ENCODE assay signal across 1 cellular context in the genomic region with DNA sequence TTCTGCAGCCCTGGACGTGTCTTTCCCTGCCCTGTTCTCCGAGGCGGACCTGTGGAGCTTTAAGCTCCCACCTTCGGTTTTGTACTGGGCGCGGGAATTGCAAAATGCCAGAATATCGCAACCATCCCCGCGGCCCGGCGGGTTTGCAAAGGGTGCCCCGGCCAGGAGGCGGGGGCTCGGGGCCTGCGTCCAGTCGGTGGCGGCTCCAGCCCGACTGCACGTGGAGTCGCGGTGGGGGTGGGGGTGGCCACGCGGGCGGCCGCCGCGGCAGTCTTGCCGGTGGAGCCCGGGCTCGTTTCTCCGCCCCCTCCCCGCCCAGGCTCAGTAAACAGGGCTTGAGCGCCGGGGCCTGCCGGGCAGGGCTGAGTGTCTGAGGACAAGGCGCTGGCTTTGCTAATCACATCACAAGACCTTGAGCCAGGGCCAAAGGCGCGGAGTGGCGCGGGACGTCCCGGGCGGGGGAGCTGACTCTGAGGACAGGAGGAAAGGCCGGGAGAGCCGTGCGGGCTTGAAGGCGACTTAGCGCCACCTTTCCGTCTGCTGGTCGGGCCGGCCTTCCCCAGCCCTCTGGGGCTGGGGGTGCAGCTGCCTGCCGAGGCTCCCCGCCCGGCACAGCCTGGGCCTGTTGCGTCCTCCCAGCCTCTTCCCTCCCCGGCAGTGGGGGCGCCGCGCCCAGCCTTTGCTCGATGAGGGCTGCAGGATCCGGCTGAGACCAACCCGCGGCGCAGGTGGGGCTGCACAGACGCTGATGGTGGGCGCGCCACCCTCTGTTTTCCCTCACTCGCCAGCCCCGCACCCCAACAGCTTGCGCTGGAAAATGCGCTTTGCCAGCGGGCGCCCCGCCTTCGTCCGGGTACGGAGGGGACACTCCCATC.
TF ChIP-seq lines count a peak whose summit lies in the region.

No MANE protein-coding gene starts in this region.

TF ChIP-seq in K562, 482 proteins besides CTCF, POLR2A, EP300 and RAD21 (continued from another document and continues in another):
- TF ChIP-seq JUND (IDR thresholded peaks at IDR 0.05; ENCODE audit: borderline replicate concordance, low read depth, low read length) (peak; percentile 20; the same call in 1 of the 2 replicates), JUND (tag; IDR thresholded peaks at IDR 0.05; ENCODE audit: borderline replicate concordance, low read depth, low read length) (no peak; the same call in 2 of the 3 replicates), GTF2F1 (IDR thresholded peaks at IDR 0.05; ENCODE audit: low read depth, low read length) (no peak; the same call in 1 of the 2 replicates), FOXM1 (IDR thresholded peaks at IDR 0.05; ENCODE audit: low read depth) (no peak), FOXM1 (CRISPR knock-in tag; IDR thresholded peaks at IDR 0.05; ENCODE audit: low read depth) (peak; percentile 70; the same call in 1 of the 2 replicates), TAL1 (IDR thresholded peaks at IDR 0.05) (no peak), PHF8 (IDR thresholded peaks at IDR 0.05; ENCODE audit: borderline replicate concordance, low read length) (peak; percentile 79), EHMT2 (IDR thresholded peaks at IDR 0.05) (no peak), RAD51 (IDR thresholded peaks at IDR 0.05; ENCODE audit: borderline replicate concordance, low read depth) (no peak), MTA3 (IDR thresholded peaks at IDR 0.05; ENCODE audit: borderline replicate concordance) (peak; percentile 40; the same call in 1 of the 2 replicates), ELF1 (tag; IDR thresholded peaks at IDR 0.05) (no peak), TGIF2 (CRISPR knock-in tag; IDR thresholded peaks at IDR 0.05) (no peak), MCM3 (IDR thresholded peaks at IDR 0.05) (no peak), ZNF431 (CRISPR knock-in tag; IDR thresholded peaks at IDR 0.05) (peak; percentile 61; the same call in 1 of the 2 replicates), ESRRB (CRISPR knock-in tag; IDR thresholded peaks at IDR 0.05; ENCODE audit: borderline replicate concordance) (no peak), MCM7 (IDR thresholded peaks at IDR 0.05) (no peak), HNRNPH1 (optimal IDR thresholded peaks at IDR 0.05; ENCODE audit: low read depth, low read length) (no peak), ZC3H8 (IDR thresholded peaks at IDR 0.05) (no peak), CHD1 (IDR thresholded peaks at IDR 0.05; ENCODE audit: low read length) (peak; percentile 76), ZNF282 (CRISPR knock-in tag; IDR thresholded peaks at IDR 0.05) (no peak), ZC3H4 (CRISPR knock-in tag; IDR thresholded peaks at IDR 0.05; ENCODE audit: borderline replicate concordance) (0 out of 2 replicates have a peak, but pooled peaks have one; percentile 52), ILF3 (IDR thresholded peaks at IDR 0.05; ENCODE audit: borderline replicate concordance) (no peak), POLR3A (IDR thresholded peaks at IDR 0.05; ENCODE audit: borderline replicate concordance, extremely low read depth, insufficient read depth, insufficient read length) (no peak), PHF21A (IDR thresholded peaks at IDR 0.05; ENCODE audit: borderline replicate concordance, low read depth) (peak; percentile 97), NFYB (IDR thresholded peaks at IDR 0.05; ENCODE audit: extremely low read depth, insufficient read length) (no peak), ARID1B (IDR thresholded peaks at IDR 0.05) (peak; percentile 25), YY1 (IDR thresholded peaks at IDR 0.05; ENCODE audit: borderline replicate concordance in 1 of 3, control insufficient read depth in 1 of 3, extremely low read depth in 1 of 3, insufficient read depth in 3 of 3, insufficient read length in 1 of 3, insufficient replicate concordance in 2 of 3, low read depth in 1 of 3, low read length in 2 of 3) (peak in 1 of 3 experiments; percentile 11), POLR2H (tag; IDR thresholded peaks at IDR 0.05; ENCODE audit: low read depth) (0 out of 2 replicates have a peak, but pooled peaks have one; percentile 83), BRD4 (IDR thresholded peaks at IDR 0.05) (peak; percentile 92), HDAC3 (IDR thresholded peaks at IDR 0.05; ENCODE audit: borderline replicate concordance, partially characterized antibody) (no peak), ETV5 (CRISPR knock-in tag; IDR thresholded peaks at IDR 0.05; ENCODE audit: low read depth) (peak; percentile 34; the same call in 1 of the 2 replicates), EGR1 (conservative IDR thresholded peaks at IDR 0.05) (peak; percentile 60)
- TF ChIP-seq, protein P1, sequence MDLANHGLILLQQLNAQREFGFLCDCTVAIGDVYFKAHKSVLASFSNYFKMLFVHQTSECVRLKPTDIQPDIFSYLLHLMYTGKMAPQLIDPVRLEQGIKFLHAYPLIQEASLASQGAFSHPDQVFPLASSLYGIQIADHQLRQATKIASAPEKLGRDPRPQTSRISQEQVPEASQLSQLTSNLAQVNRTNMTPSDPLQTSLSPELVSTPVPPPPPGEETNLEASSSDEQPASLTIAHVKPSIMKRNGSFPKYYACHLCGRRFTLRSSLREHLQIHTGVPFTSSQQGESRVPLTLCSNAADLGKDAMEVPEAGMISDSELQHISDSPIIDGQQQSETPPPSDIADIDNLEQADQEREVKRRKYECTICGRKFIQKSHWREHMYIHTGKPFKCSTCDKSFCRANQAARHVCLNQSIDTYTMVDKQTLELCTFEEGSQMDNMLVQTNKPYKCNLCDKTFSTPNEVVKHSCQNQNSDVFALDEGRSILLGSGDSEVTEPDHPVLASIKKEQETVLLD (IDR thresholded peaks at IDR 0.05): no peak
- TF ChIP-seq, protein P2, sequence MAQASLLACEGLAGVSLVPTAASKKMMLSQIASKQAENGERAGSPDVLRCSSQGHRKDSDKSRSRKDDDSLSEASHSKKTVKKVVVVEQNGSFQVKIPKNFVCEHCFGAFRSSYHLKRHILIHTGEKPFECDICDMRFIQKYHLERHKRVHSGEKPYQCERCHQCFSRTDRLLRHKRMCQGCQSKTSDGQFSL (CRISPR knock-in tag; IDR thresholded peaks at IDR 0.05): peak; percentile 62
- TF ChIP-seq, protein P2 (tag; IDR thresholded peaks at IDR 0.05): peak; percentile 30 to 73; a peak in 2 of 4 replicates
- TF ChIP-seq, protein P3, sequence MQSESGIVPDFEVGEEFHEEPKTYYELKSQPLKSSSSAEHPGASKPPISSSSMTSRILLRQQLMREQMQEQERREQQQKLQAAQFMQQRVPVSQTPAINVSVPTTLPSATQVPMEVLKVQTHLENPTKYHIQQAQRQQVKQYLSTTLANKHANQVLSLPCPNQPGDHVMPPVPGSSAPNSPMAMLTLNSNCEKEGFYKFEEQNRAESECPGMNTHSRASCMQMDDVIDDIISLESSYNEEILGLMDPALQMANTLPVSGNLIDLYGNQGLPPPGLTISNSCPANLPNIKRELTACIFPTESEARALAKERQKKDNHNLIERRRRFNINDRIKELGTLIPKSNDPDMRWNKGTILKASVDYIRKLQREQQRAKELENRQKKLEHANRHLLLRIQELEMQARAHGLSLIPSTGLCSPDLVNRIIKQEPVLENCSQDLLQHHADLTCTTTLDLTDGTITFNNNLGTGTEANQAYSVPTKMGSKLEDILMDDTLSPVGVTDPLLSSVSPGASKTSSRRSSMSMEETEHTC (IDR thresholded peaks at IDR 0.05): peak; percentile 69; the same call in 1 of the 2 replicates
- TF ChIP-seq, protein P4, sequence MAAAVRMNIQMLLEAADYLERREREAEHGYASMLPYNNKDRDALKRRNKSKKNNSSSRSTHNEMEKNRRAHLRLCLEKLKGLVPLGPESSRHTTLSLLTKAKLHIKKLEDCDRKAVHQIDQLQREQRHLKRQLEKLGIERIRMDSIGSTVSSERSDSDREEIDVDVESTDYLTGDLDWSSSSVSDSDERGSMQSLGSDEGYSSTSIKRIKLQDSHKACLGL (CRISPR knock-in tag; IDR thresholded peaks at IDR 0.05; ENCODE audit: borderline replicate concordance, poor library complexity, severe bottlenecking): peak; percentile 64
- TF ChIP-seq, protein P5, sequence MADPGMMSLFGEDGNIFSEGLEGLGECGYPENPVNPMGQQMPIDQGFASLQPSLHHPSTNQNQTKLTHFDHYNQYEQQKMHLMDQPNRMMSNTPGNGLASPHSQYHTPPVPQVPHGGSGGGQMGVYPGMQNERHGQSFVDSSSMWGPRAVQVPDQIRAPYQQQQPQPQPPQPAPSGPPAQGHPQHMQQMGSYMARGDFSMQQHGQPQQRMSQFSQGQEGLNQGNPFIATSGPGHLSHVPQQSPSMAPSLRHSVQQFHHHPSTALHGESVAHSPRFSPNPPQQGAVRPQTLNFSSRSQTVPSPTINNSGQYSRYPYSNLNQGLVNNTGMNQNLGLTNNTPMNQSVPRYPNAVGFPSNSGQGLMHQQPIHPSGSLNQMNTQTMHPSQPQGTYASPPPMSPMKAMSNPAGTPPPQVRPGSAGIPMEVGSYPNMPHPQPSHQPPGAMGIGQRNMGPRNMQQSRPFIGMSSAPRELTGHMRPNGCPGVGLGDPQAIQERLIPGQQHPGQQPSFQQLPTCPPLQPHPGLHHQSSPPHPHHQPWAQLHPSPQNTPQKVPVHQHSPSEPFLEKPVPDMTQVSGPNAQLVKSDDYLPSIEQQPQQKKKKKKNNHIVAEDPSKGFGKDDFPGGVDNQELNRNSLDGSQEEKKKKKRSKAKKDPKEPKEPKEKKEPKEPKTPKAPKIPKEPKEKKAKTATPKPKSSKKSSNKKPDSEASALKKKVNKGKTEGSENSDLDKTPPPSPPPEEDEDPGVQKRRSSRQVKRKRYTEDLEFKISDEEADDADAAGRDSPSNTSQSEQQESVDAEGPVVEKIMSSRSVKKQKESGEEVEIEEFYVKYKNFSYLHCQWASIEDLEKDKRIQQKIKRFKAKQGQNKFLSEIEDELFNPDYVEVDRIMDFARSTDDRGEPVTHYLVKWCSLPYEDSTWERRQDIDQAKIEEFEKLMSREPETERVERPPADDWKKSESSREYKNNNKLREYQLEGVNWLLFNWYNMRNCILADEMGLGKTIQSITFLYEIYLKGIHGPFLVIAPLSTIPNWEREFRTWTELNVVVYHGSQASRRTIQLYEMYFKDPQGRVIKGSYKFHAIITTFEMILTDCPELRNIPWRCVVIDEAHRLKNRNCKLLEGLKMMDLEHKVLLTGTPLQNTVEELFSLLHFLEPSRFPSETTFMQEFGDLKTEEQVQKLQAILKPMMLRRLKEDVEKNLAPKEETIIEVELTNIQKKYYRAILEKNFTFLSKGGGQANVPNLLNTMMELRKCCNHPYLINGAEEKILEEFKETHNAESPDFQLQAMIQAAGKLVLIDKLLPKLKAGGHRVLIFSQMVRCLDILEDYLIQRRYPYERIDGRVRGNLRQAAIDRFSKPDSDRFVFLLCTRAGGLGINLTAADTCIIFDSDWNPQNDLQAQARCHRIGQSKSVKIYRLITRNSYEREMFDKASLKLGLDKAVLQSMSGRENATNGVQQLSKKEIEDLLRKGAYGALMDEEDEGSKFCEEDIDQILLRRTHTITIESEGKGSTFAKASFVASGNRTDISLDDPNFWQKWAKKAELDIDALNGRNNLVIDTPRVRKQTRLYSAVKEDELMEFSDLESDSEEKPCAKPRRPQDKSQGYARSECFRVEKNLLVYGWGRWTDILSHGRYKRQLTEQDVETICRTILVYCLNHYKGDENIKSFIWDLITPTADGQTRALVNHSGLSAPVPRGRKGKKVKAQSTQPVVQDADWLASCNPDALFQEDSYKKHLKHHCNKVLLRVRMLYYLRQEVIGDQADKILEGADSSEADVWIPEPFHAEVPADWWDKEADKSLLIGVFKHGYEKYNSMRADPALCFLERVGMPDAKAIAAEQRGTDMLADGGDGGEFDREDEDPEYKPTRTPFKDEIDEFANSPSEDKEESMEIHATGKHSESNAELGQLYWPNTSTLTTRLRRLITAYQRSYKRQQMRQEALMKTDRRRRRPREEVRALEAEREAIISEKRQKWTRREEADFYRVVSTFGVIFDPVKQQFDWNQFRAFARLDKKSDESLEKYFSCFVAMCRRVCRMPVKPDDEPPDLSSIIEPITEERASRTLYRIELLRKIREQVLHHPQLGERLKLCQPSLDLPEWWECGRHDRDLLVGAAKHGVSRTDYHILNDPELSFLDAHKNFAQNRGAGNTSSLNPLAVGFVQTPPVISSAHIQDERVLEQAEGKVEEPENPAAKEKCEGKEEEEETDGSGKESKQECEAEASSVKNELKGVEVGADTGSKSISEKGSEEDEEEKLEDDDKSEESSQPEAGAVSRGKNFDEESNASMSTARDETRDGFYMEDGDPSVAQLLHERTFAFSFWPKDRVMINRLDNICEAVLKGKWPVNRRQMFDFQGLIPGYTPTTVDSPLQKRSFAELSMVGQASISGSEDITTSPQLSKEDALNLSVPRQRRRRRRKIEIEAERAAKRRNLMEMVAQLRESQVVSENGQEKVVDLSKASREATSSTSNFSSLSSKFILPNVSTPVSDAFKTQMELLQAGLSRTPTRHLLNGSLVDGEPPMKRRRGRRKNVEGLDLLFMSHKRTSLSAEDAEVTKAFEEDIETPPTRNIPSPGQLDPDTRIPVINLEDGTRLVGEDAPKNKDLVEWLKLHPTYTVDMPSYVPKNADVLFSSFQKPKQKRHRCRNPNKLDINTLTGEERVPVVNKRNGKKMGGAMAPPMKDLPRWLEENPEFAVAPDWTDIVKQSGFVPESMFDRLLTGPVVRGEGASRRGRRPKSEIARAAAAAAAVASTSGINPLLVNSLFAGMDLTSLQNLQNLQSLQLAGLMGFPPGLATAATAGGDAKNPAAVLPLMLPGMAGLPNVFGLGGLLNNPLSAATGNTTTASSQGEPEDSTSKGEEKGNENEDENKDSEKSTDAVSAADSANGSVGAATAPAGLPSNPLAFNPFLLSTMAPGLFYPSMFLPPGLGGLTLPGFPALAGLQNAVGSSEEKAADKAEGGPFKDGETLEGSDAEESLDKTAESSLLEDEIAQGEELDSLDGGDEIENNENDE (IDR thresholded peaks at IDR 0.05; ENCODE audit: low read depth, low read length): no peak
- TF ChIP-seq, protein P6, sequence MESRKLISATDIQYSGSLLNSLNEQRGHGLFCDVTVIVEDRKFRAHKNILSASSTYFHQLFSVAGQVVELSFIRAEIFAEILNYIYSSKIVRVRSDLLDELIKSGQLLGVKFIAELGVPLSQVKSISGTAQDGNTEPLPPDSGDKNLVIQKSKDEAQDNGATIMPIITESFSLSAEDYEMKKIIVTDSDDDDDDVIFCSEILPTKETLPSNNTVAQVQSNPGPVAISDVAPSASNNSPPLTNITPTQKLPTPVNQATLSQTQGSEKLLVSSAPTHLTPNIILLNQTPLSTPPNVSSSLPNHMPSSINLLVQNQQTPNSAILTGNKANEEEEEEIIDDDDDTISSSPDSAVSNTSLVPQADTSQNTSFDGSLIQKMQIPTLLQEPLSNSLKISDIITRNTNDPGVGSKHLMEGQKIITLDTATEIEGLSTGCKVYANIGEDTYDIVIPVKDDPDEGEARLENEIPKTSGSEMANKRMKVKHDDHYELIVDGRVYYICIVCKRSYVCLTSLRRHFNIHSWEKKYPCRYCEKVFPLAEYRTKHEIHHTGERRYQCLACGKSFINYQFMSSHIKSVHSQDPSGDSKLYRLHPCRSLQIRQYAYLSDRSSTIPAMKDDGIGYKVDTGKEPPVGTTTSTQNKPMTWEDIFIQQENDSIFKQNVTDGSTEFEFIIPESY (CRISPR knock-in tag; IDR thresholded peaks at IDR 0.05): peak; percentile 21; the same call in 1 of the 2 replicates
- TF ChIP-seq, protein P7, sequence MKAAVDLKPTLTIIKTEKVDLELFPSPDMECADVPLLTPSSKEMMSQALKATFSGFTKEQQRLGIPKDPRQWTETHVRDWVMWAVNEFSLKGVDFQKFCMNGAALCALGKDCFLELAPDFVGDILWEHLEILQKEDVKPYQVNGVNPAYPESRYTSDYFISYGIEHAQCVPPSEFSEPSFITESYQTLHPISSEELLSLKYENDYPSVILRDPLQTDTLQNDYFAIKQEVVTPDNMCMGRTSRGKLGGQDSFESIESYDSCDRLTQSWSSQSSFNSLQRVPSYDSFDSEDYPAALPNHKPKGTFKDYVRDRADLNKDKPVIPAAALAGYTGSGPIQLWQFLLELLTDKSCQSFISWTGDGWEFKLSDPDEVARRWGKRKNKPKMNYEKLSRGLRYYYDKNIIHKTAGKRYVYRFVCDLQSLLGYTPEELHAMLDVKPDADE (conservative IDR thresholded peaks at IDR 0.05; ENCODE audit: control insufficient read depth, low read depth, low read length): no peak; the same call in 1 of the 2 replicates
